ENCODE assay signal across 8 cellular contexts in genomic region chr17:29178750-29179231, GRCh38.
A peak's percentile ranks its signal among the peaks of the same experiment; 100 is the strongest.
DNase-seq lines count a peak whose midpoint lies in the region; ATAC-seq and TF ChIP-seq lines count a peak whose summit lies in the region.

No MANE protein-coding gene starts in this region.

- H4K20me1 ChIP-seq in DND-41 (ENCODE audit: insufficient read depth, low read length) = no peaks in the 10 kb centered on the region; the same call in 1 of the 2 replicates

- H3K4me3 ChIP-seq in DND-41 (ENCODE audit: low read depth in 1 of 2, low read length in 2 of 2) = peak overlapping the region in 1 of 2 experiments; percentile 61; a peak in 1 of 4 replicates
- H3K4me3 ChIP-seq in rectal smooth muscle tissue (ENCODE audit: low read length) = peak overlapping the region; percentile 69

- H3K36me3 ChIP-seq in DND-41 (ENCODE audit: insufficient read depth, low read length) = no peaks in the 10 kb centered on the region
- H3K36me3 ChIP-seq in rectal smooth muscle tissue (ENCODE audit: control insufficient read depth, insufficient read depth, low read length) = no peaks in the 10 kb centered on the region

- H3K4me1 ChIP-seq in DND-41 (ENCODE audit: insufficient read depth, low read length) (peaks cover 21% of the 10 kb centered on the region), rectal smooth muscle tissue (ENCODE audit: control insufficient read depth, insufficient read depth, low read length) (peaks cover 6% of the 10 kb centered on the region)

- no peaks in the 10 kb centered on the region; the same call in 1 of the 2 replicates for H3K79me2 ChIP-seq in DND-41 (ENCODE audit: insufficient read depth, low read length)

- no peak for TF ChIP-seq CTCF in DND-41 (IDR thresholded peaks at IDR 0.05; ENCODE audit: borderline replicate concordance, extremely low read depth, low read length, poor library complexity, severe bottlenecking)

- H3K27ac ChIP-seq in DND-41 (ENCODE audit: low read length) (no peak overlapping the region), rectal smooth muscle tissue (ENCODE audit: low read depth, low read length) (peak overlapping the region; percentile 54)

- ATAC-seq in DND-41 (ENCODE audit: insufficient read depth, low read depth) (no peak), HG03520 (IDR thresholded peaks at IDR 0.05; ENCODE audit: unreplicated experiment) (no peak)

- peak overlapping the region; percentile 67 for H3K4me2 ChIP-seq in DND-41 (ENCODE audit: insufficient read depth, low read length)

- H2AFZ ChIP-seq in DND-41 (ENCODE audit: low read depth, low read length) = no peak overlapping the region

- peak overlapping the region; percentile 48; the same call in 1 of the 2 replicates for H3K9ac ChIP-seq in DND-41 (ENCODE audit: low read depth, low read length)
- H3K9ac ChIP-seq in rectal smooth muscle tissue (ENCODE audit: low read length) = no peak overlapping the region

- H3K9me3 ChIP-seq in DND-41 (ENCODE audit: insufficient read depth, low read length, severe bottlenecking) = no peaks in the 10 kb centered on the region

- DNase-seq in DND-41 (no peak), SW480 (ENCODE audit: low spot score) (peak; percentile 85), globus pallidus (ENCODE audit: low spot score) (peak; percentile 68), CD1c-positive myeloid dendritic cell (ENCODE audit: extremely low spot score) (no peak), HuH-7 (ENCODE audit: low spot score) (no peak), NCI-H2081 treated with DMSO at 0.1 percent for 48 hours (lab: John Stamatoyannopoulos, UW) (no peak)

- no peaks in the 10 kb centered on the region for H3K27me3 ChIP-seq in DND-41 (ENCODE audit: insufficient read depth, low read length, poor library complexity)
- H3K27me3 ChIP-seq in rectal smooth muscle tissue (ENCODE audit: control insufficient read depth, insufficient read depth, low read length) = no peaks in the 10 kb centered on the region

Comparison
In these comparisons a context has a peak if more than half of its experiments do, and no peak if none do; other contexts are left out.
1. DNase-seq: peak in SW480 (single experiment) and globus pallidus (single experiment); none in DND-41 (single experiment), CD1c-positive myeloid dendritic cell (single experiment), HuH-7 (single experiment) and NCI-H2081 treated with DMSO at 0.1 percent for 48 hours (single experiment).